In the genomic region with DNA sequence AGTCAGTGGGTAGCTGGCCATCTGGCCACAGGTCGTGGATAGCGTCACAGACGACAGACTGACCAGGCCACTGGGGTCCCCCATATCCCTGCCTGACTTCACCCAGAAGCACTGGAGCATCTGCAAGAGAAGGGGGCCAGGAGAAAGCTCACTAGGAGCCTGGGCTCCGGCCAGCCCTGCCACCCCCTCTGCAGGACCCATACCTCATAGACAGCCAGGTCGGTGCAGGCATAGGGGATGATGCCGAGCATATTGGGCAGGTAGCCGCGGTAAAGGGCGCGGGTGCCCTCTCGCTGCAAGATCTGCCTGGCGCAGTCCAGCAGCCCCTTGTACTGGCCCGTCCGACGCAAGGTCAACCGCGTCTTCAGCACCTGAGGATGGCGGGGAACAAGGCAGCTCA, we compare ENCODE assay signal across 22 cellular contexts. TPM values are rescaled to one million over a fixed set of nuclear protein-coding genes. Genes with fewer than 3 reads are reported as not detected.
A peak's percentile ranks its signal among the peaks of the same experiment; 100 is the strongest.
DNase-seq lines count a peak whose midpoint lies in the region; ATAC-seq and TF ChIP-seq lines count a peak whose summit lies in the region.
"Had no signal": no experiment of that assay in that cellular context is flagged by ENCODE, and none has a peak within 500 bp of the region (broad histone marks: within the 10 kb centered on the region; RNA-seq: fewer than 3 reads in every experiment).

No MANE protein-coding gene starts in this region.

- H2AFZ ChIP-seq in osteoblast (ENCODE audit: low read length), result no peak overlapping the region

- H3K79me2 ChIP-seq in osteoblast (ENCODE audit: insufficient read depth, low read length), result peaks cover 22% of the 10 kb centered on the region

- no peaks in the 10 kb centered on the region for H3K9me3 ChIP-seq in osteoblast (ENCODE audit: low read depth, low read length)

- TF ChIP-seq CTCF in osteoblast (IDR thresholded peaks at IDR 0.05; ENCODE audit: extremely low read depth, low read depth, low read length), result no peak

- peaks cover 5% of the 10 kb centered on the region for H3K4me1 ChIP-seq in osteoblast (ENCODE audit: insufficient read depth, low read length)
- H3K4me1 ChIP-seq: BE2C had no signal

- H3K4me1 Mint-ChIP-seq in activated CD4-positive, alpha-beta T cell treated with anti-CD3 and anti-CD28 coated beads, Interleukin-2, amount 10 ng/mL, durations not matched to agents 24 days and 14 days, result peaks cover 23% of the 10 kb centered on the region

- no peak overlapping the region for H3K27ac Mint-ChIP-seq in activated CD4-positive, alpha-beta T cell treated with anti-CD3 and anti-CD28 coated beads, Interleukin-2, amount 10 ng/mL, durations not matched to agents 24 days and 14 days
- H3K27ac Mint-ChIP-seq: CD4-positive, alpha-beta T cell; HFFc6 had no signal

- peaks cover 12% of the 10 kb centered on the region for H3K36me3 Mint-ChIP-seq in activated CD4-positive, alpha-beta T cell treated with anti-CD3 and anti-CD28 coated beads, Interleukin-2, amount 10 ng/mL, durations not matched to agents 24 days and 14 days (ENCODE audit: low read depth)

- peaks cover 6% of the 10 kb centered on the region for H3K36me3 ChIP-seq in osteoblast (ENCODE audit: insufficient read depth, low read length)

- no peak overlapping the region for H3K4me2 ChIP-seq in osteoblast (ENCODE audit: insufficient read depth, low read length)
- H3K4me2 ChIP-seq: BLaER1 treated with 17β-estradiol and CSF1 and Interleukin-3, amounts not matched to agents 10 nM and 100 nM had no signal

- intact Hi-C loops in activated CD4-positive, alpha-beta T cell treated with anti-CD3 and anti-CD28 coated beads, Interleukin-2, amount 10 ng/mL, durations not matched to agents 24 days and 14 days (cut with micrococcal nuclease), result loop anchor here (5.0 to 10.0 kb wide), 2 partner anchors 168 to 375 kb away; a partner anchor contains a TSS
- intact Hi-C loops in Right ventricle myocardium inferior (cut with DNase I), result no loop called here
- intact Hi-C loops in left ventricle myocardium superior (cut with micrococcal nuclease), result no loop called here

- H3K27me3 Mint-ChIP-seq in activated CD4-positive, alpha-beta T cell treated with anti-CD3 and anti-CD28 coated beads, Interleukin-2, amount 10 ng/mL, durations not matched to agents 24 days and 14 days, result no peaks in the 10 kb centered on the region
- H3K27me3 Mint-ChIP-seq: CD4-positive, alpha-beta T cell had no signal

- peaks cover 3% of the 10 kb centered on the region for H3K9me3 Mint-ChIP-seq in activated CD4-positive, alpha-beta T cell treated with anti-CD3 and anti-CD28 coated beads, Interleukin-2, amount 10 ng/mL, durations not matched to agents 24 days and 14 days
- H3K9me3 Mint-ChIP-seq: CD4-positive, alpha-beta T cell; CD8-positive, alpha-beta memory T cell; HFFc6 had no signal

- H3K4me3 ChIP-seq in osteoblast (ENCODE audit: insufficient read depth, low read length), result no peak overlapping the region
- H3K4me3 ChIP-seq: BLaER1 treated with 17β-estradiol and CSF1 and Interleukin-3, amounts not matched to agents 10 nM and 100 nM; GM12878; HAP-1 had no signal

- no peak overlapping the region for H3K27ac ChIP-seq in osteoblast (ENCODE audit: low read depth, low read length)
- H3K27ac ChIP-seq: 22Rv1 had no signal

- peak; percentile 56 for DNase-seq in activated CD4-positive, alpha-beta T cell treated with anti-CD3 and anti-CD28 coated beads, Interleukin-2, amount 10 ng/mL, durations not matched to agents 24 days and 14 days
- DNase-seq in activated CD4-positive, alpha-beta T cell treated with anti-CD3 and anti-CD28 coated beads, Interleukin-2, amount 50 U/mL, for 48 hours, result no peak
- DNase-seq in Right ventricle myocardium inferior (ENCODE audit: missing footprints) (peak; percentile 30), left ventricle myocardium superior (no peak), osteoblast (ENCODE audit: insufficient read length, low spot score, missing footprints) (peak; percentile 64), T-helper 1 cell (no peak)
- no peak for DNase-seq in stimulated activated CD4-positive, alpha-beta T cell treated with anti-CD3 and anti-CD28 coated beads, Interleukin-2, amount 100 ng/mL, for 48 hours
- DNase-seq: BE2C; CD4-positive, alpha-beta T cell; CD8-positive, alpha-beta memory T cell; DMS 273 treated with DMSO at 0.1 percent for 48 hours; DMS79; EL; GDM1; GOT3; HFFc6 had no signal

- H4K20me1 ChIP-seq in osteoblast (ENCODE audit: insufficient read depth, low read length), result peaks cover 19% of the 10 kb centered on the region

- ATAC-seq in Right ventricle myocardium inferior (no peak), left ventricle myocardium superior (no peak), HG03025 (IDR thresholded peaks at IDR 0.05; ENCODE audit: low FRiP score, unreplicated experiment) (no peak)
- ATAC-seq: GM12878 had no signal

- no peak overlapping the region for H3K4me3 Mint-ChIP-seq in activated CD4-positive, alpha-beta T cell treated with anti-CD3 and anti-CD28 coated beads, Interleukin-2, amount 10 ng/mL, durations not matched to agents 24 days and 14 days
- H3K4me3 Mint-ChIP-seq: CD14-positive monocyte; CD4-positive, alpha-beta T cell; CD8-positive, alpha-beta memory T cell; HFFc6 had no signal

- H3K27me3 ChIP-seq in osteoblast (ENCODE audit: insufficient read depth, low read length), result peaks cover 2% of the 10 kb centered on the region
- H3K27me3 ChIP-seq: BLaER1 treated with 17β-estradiol and CSF1 and Interleukin-3, amounts not matched to agents 10 nM and 100 nM had no signal

RNA-seq across cellular contexts. Expression of a gene that starts 2.5 kb away (rescaled TPM):
- total RNA-seq in activated CD4-positive, alpha-beta T cell treated with anti-CD3 and anti-CD28 coated beads, Interleukin-2, amount 10 ng/mL, durations not matched to agents 24 days and 14 days, result 435 and 461 TPM in 2 replicates
- total RNA-seq in Right ventricle myocardium inferior, result 87.9 TPM
- 103 TPM for total RNA-seq in left ventricle myocardium superior
- total RNA-seq in osteoblast, result 89.9 and 90.5 TPM in 2 replicates

RNA-seq across cellular contexts. Expression of a gene that starts 6.4 kb away (rescaled TPM):
- 0.19 and 0.24 TPM in 2 replicates for total RNA-seq in activated CD4-positive, alpha-beta T cell treated with anti-CD3 and anti-CD28 coated beads, Interleukin-2, amount 10 ng/mL, durations not matched to agents 24 days and 14 days
- total RNA-seq in Right ventricle myocardium inferior (0.16 TPM), left ventricle myocardium superior (0.25 TPM), osteoblast (not detected in 2 replicates)
- total RNA-seq: HFFc6 had no signal

RNA-seq across cellular contexts. Expression of a gene that starts 32.5 kb away (rescaled TPM):
- total RNA-seq in activated CD4-positive, alpha-beta T cell treated with anti-CD3 and anti-CD28 coated beads, Interleukin-2, amount 10 ng/mL, durations not matched to agents 24 days and 14 days, result 21.0 and 22.0 TPM in 2 replicates
- total RNA-seq in Right ventricle myocardium inferior (89.9 TPM), left ventricle myocardium superior (110 TPM), osteoblast (22.8 and 23.6 TPM in 2 replicates)

RNA-seq across cellular contexts. Expression of a gene that starts 34.2 kb away (rescaled TPM):
- total RNA-seq in activated CD4-positive, alpha-beta T cell treated with anti-CD3 and anti-CD28 coated beads, Interleukin-2, amount 10 ng/mL, durations not matched to agents 24 days and 14 days, result 60.7 and 63.5 TPM in 2 replicates
- total RNA-seq in Right ventricle myocardium inferior, result 29.6 TPM
- 30.9 TPM for total RNA-seq in left ventricle myocardium superior
- 47.1 and 48.1 TPM in 2 replicates for total RNA-seq in osteoblast

RNA-seq across cellular contexts. Expression of a gene that starts 36.9 kb away (rescaled TPM):
- 0.26 and 0.33 TPM in 2 replicates for total RNA-seq in activated CD4-positive, alpha-beta T cell treated with anti-CD3 and anti-CD28 coated beads, Interleukin-2, amount 10 ng/mL, durations not matched to agents 24 days and 14 days
- total RNA-seq in Right ventricle myocardium inferior (not detected), left ventricle myocardium superior (not detected), osteoblast (not detected in 2 replicates)
- total RNA-seq: HFFc6 had no signal

Comparison
In these comparisons a context has a peak if more than half of its experiments do, and no peak if none do; other contexts are left out.
1. DNase-seq: peak in activated CD4-positive, alpha-beta T cell treated with anti-CD3 and anti-CD28 coated beads, Interleukin-2, amount 10 ng/mL, durations not matched to agents 24 days and 14 days (single experiment), Right ventricle myocardium inferior (single experiment) and osteoblast (single experiment); none in activated CD4-positive, alpha-beta T cell treated with anti-CD3 and anti-CD28 coated beads, Interleukin-2, amount 50 U/mL, for 48 hours (0 of 2), left ventricle myocardium superior (single experiment), T-helper 1 cell (0 of 5) and stimulated activated CD4-positive, alpha-beta T cell treated with anti-CD3 and anti-CD28 coated beads, Interleukin-2, amount 100 ng/mL, for 48 hours (0 of 2).